1 cellular context compared by ENCODE assay signal in genomic region chr6:44275749-44276648, GRCh38.
TF ChIP-seq lines count a peak whose summit lies in the region.

No MANE protein-coding gene starts in this region.

TF ChIP-seq in HepG2, 621 proteins besides CTCF, POLR2A, EP300 and RAD21 (continued from another document):
- TF ChIP-seq GMEB2 (CRISPR knock-in tag; IDR thresholded peaks at IDR 0.05; ENCODE audit: low read depth), result no peak
- TF ChIP-seq CAMTA2 (CRISPR knock-in tag; IDR thresholded peaks at IDR 0.05; ENCODE audit: borderline replicate concordance), result 0 out of 2 replicates have a peak, but pooled peaks have one; percentile 12
- TF ChIP-seq SSRP1 (CRISPR knock-in tag; IDR thresholded peaks at IDR 0.05), result no peak
- no peak for TF ChIP-seq RBM39 (IDR thresholded peaks at IDR 0.05; ENCODE audit: low read depth, low read length, poor library complexity, severe bottlenecking)
- TF ChIP-seq NRL (CRISPR knock-in tag; IDR thresholded peaks at IDR 0.05; ENCODE audit: borderline replicate concordance), result no peak
- TF ChIP-seq IRF1 (CRISPR knock-in tag; IDR thresholded peaks at IDR 0.05; ENCODE audit: low read depth), result no peak
- TF ChIP-seq CENPT (CRISPR knock-in tag; IDR thresholded peaks at IDR 0.05; ENCODE audit: low read depth), result peak; percentile 57
- peak; percentile 1; the same call in 1 of the 2 replicates for TF ChIP-seq ZNF276 (CRISPR knock-in tag; IDR thresholded peaks at IDR 0.05; ENCODE audit: low read depth)
- TF ChIP-seq JUN (CRISPR knock-in tag; IDR thresholded peaks at IDR 0.05), result no peak
